In the genomic region with DNA sequence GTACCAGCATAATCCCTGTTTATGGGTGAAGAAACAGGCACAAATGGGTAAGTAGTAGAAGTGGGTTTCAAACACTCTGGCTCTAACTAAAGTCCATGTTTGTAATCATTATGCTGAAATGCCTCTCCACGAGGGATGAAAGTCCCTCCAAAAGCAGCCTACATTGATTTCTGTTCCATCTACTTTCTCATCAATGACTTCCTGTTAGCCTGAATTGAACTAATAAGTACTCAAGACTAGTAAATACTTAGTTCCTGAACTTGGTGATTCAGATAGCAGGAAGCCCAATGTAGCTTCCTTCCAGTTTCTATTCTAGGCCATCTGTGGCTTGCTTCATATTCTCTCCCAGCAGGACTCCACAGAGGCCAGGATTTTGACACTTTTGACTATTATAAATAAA, we compare ENCODE assay signal across 15 cellular contexts. TPM values are rescaled to one million over a fixed set of nuclear protein-coding genes. Genes with fewer than 3 reads are reported as not detected.
DNase-seq lines count a peak whose midpoint lies in the region; ATAC-seq and TF ChIP-seq lines count a peak whose summit lies in the region.
"Had no signal": no experiment of that assay in that cellular context is flagged by ENCODE, and none has a peak within 500 bp of the region (broad histone marks: within the 10 kb centered on the region; RNA-seq: fewer than 3 reads in every experiment).

No MANE protein-coding gene starts in this region.

- peak overlapping the region in 1 of 2 donors; percentile 1 for H3K27ac ChIP-seq in right atrium auricular region
- no peak overlapping the region for H3K27ac ChIP-seq in upper lobe of right lung

- TF ChIP-seq CTCF in right atrium auricular region (IDR thresholded peaks at IDR 0.05) (no peak), upper lobe of right lung (IDR thresholded peaks at IDR 0.05) (no peak)

- DNase-seq in Right ventricle myocardium superior = no peak
- DNase-seq in right atrium auricular region (ENCODE audit: low spot score) = no peak
- peak; percentile 93 for DNase-seq in SIG-M5 treated with dmso at 0.1 percent for 504 hours (lab: John Stamatoyannopoulos, UW; ENCODE audit: unreplicated experiment)
- DNase-seq in globus pallidus (ENCODE audit: low spot score) = peak; percentile 34
- no peak for DNase-seq in upper lobe of right lung
- no peak for DNase-seq in activated T-cell treated with anti-CD3 and anti-CD28 coated beads, Interleukin-2, amount 50 U/mL, for 1 hour
- no peak for DNase-seq in activated effector memory CD4-positive, alpha-beta T cell treated with Interleukin-2 at 50 U/mL for 16 hours
- DNase-seq in H7 = no peak
- DNase-seq: activated CD8-positive, alpha-beta T cell treated with anti-CD3 and anti-CD28 coated beads for 36 hours; DMS79 treated with DMSO at 0.1 percent for 48 hours; hypothalamus; Karpas-422; stimulated activated CD4-positive, alpha-beta T cell treated with anti-CD3 and anti-CD28 coated beads, Interleukin-15, amount 100 ng/mL, for 24 hours; SW 1271 had no signal

- H3K9me3 ChIP-seq in right atrium auricular region (no peaks in the 10 kb centered on the region), upper lobe of right lung (no peaks in the 10 kb centered on the region)

- H3K27me3 ChIP-seq in right atrium auricular region (no peaks in the 10 kb centered on the region), upper lobe of right lung (no peaks in the 10 kb centered on the region), H7 (ENCODE audit: control insufficient read depth, insufficient read depth, low read length) (no peaks in the 10 kb centered on the region)

- H3K36me3 ChIP-seq in right atrium auricular region (no peaks in the 10 kb centered on the region), upper lobe of right lung (no peaks in the 10 kb centered on the region), H7 (replicated peaks; ENCODE audit: control insufficient read depth, insufficient read depth, low read length) (no peaks in the 10 kb centered on the region)

- H3K4me3 ChIP-seq in right atrium auricular region (no peak overlapping the region), upper lobe of right lung (no peak overlapping the region), H7 (ENCODE audit: insufficient read depth, low read depth, low read length) (no peak overlapping the region)

- intact Hi-C loops in Right ventricle myocardium superior (cut with DNase I) (no loop called here), upper lobe of right lung (cut with DNase I) (no loop called here)

- H3K4me1 ChIP-seq in right atrium auricular region (peaks cover 0 to 19% of the 10 kb centered on the region in 2 donors), upper lobe of right lung (peaks cover 4% of the 10 kb centered on the region)

- ATAC-seq in Right ventricle myocardium superior (ENCODE audit: poor library complexity) (peak; percentile 62), upper lobe of right lung (peak; percentile 84)
- ATAC-seq: activated CD8-positive, alpha-beta T cell treated with anti-CD3 and anti-CD28 coated beads for 36 hours; natural killer cell treated with Interleukin-12 subunit alpha and Interleukin-12 subunit beta and Interleukin-15 and Interleukin-18, amount 100 ng/mL, for 72 hours had no signal

RNA-seq across cellular contexts. Expression of gene BACH1, which starts 11.3 kb away (rescaled TPM):
- total RNA-seq in Right ventricle myocardium superior = 34.2 TPM
- 10 to 100 TPM; 16.0 to 31.2 TPM for total RNA-seq in right atrium auricular region
- total RNA-seq in upper lobe of right lung = 125 TPM
- total RNA-seq in H7 (2014; rRNA removed; shearing (Covaris generic)) = 26.4 and 32.7 TPM in 2 replicates

Comparison
In these comparisons a context has a peak if more than half of its experiments do, and no peak if none do; other contexts are left out.
1. DNase-seq: peak in SIG-M5 treated with dmso at 0.1 percent for 504 hours (single experiment) and globus pallidus (single experiment); none in Right ventricle myocardium superior (single experiment), right atrium auricular region (single experiment), upper lobe of right lung (single experiment), activated T-cell treated with anti-CD3 and anti-CD28 coated beads, Interleukin-2, amount 50 U/mL, for 1 hour (single experiment), activated effector memory CD4-positive, alpha-beta T cell treated with Interleukin-2 at 50 U/mL for 16 hours (single experiment) and H7 (single experiment).